In the genomic region with DNA sequence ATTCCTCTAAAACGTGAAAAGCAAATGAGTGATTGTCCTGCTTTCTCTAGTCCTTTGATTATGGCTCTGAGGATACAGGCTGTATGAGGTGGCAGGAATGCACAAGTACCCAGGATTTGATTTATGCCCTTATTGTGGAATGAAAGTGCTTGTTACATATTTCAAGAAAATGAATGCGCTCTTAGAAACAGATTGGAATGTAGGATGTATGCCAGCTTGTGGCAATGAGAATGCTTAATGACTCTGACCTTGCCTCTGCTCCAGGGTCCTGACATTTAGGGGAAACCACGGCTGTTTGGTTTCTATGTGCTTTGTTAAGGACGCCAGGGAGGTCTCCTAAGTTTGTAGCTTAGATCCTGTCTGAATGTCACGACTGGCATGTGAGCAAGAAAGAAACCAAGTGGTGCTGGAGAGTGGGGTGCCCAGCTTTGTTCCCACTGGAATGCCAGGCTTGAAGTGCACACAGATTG, we compare ENCODE assay signal across 11 cellular contexts. TPM values are rescaled to one million over a fixed set of nuclear protein-coding genes. Genes with fewer than 3 reads are reported as not detected.
DNase-seq lines count a peak whose midpoint lies in the region; ATAC-seq and TF ChIP-seq lines count a peak whose summit lies in the region.
"Had no signal": no experiment of that assay in that cellular context is flagged by ENCODE, and none has a peak within 500 bp of the region (broad histone marks: within the 10 kb centered on the region; RNA-seq: fewer than 3 reads in every experiment).

No MANE protein-coding gene starts in this region.

- H3K27ac ChIP-seq in A673 (ENCODE audit: low read depth, low read length, poor library complexity, severe bottlenecking) (peak overlapping the region; percentile 88), adrenal gland (peak overlapping the region in 4 of 5 donors; percentile 39 to 86 (median 56)), left lung (peak overlapping the region; percentile 70 to 75)
- H3K27ac ChIP-seq: cardiac muscle cell had no signal

- ATAC-seq in left lung, result peak; percentile 34
- ATAC-seq in GM21786 (IDR thresholded peaks at IDR 0.05; ENCODE audit: unreplicated experiment), result no peak
- ATAC-seq in GM21717 (IDR thresholded peaks at IDR 0.05; ENCODE audit: unreplicated experiment), result no peak
- no peak for ATAC-seq in GM18909 (IDR thresholded peaks at IDR 0.05; ENCODE audit: poor library complexity, unreplicated experiment)

- CTCF ChIA-PET in A673 (lab: Charles Lee), result interaction anchor here (0.8 to 1.5 kb wide), 2 partner anchors 39 to 63 kb away, joined by 4 to 5 read pairs; no protein-coding TSS in a partner anchor

- no TSS peak for BruUV-seq in A673 (replicated peaks; lab: Mats Ljungman, UMichigan)

- no peak for TF ChIP-seq POLR2A in adrenal gland (IDR thresholded peaks at IDR 0.05)

- intact Hi-C loops in A673 (cut with micrococcal nuclease; ENCODE audit: unreplicated experiment), result loop anchor here (5.0 to 10.0 kb wide), 2 partner anchors 60 to 153 kb away; a partner anchor contains a TSS
- intact Hi-C loops in adrenal gland (cut with DNase I), result loop anchor here in 1 of 2 donors (10.0 kb wide), 2 partner anchors 63 to 153 kb away; a partner anchor contains a TSS
- intact Hi-C loops in left lung (cut with DNase I), result loop anchor here in 1 of 2 donors (5.0 kb wide), 1 partner anchor 60 kb away; no protein-coding TSS in a partner anchor

- H3K4me1 ChIP-seq in A673 (ENCODE audit: insufficient read depth, low read length, poor library complexity, severe bottlenecking) (peaks cover 34% of the 10 kb centered on the region), adrenal gland (replicated peaks in 1 of 2) (peaks cover 38 to 48% of the 10 kb centered on the region in 2 donors), left lung (peaks cover 45 to 71% of the 10 kb centered on the region in 2 donors)

- H3K4me3 ChIP-seq in A673 (ENCODE audit: low read depth, low read length, poor library complexity, severe bottlenecking) (peak overlapping the region; percentile 71), HFF-Myc (replicated peaks; ENCODE audit: low read depth, low read length) (peak overlapping the region; percentile 86), adrenal gland (no peak overlapping the region), left lung (peak overlapping the region in 1 of 2 donors; percentile 88)
- H3K4me3 ChIP-seq: cardiac muscle cell had no signal

- H3K27me3 ChIP-seq in A673 (replicated peaks; ENCODE audit: insufficient read depth, low read depth, low read length, poor library complexity), result no peaks in the 10 kb centered on the region
- no peaks in the 10 kb centered on the region for H3K27me3 ChIP-seq in adrenal gland
- no peaks in the 10 kb centered on the region for H3K27me3 ChIP-seq in left lung
- H3K27me3 ChIP-seq: cardiac muscle cell, suprapubic skin had no signal

- 21 to 33% (median 27%) methylated on average over 4 to 5 of the region's 5 CpGs for WGBS in adrenal gland, 4 donors

- H3K9me3 ChIP-seq in A673 (ENCODE audit: low read depth, low read length, poor library complexity, severe bottlenecking) (no peaks in the 10 kb centered on the region), adrenal gland (replicated peaks in 1 of 3) (no peaks in the 10 kb centered on the region), left lung (no peaks in the 10 kb centered on the region)
- H3K9me3 ChIP-seq: suprapubic skin had no signal

- peaks cover 71% of the 10 kb centered on the region for H3K36me3 ChIP-seq in A673 (ENCODE audit: insufficient read depth, low read length, poor library complexity, severe bottlenecking)
- peaks cover 0 to 18% of the 10 kb centered on the region in 2 donors for H3K36me3 ChIP-seq in adrenal gland (replicated peaks in 1 of 2)
- peaks cover 0 to 47% of the 10 kb centered on the region in 2 donors for H3K36me3 ChIP-seq in left lung

- no peak for DNase-seq in A673 (ENCODE audit: low spot score)
- no peak for DNase-seq in HFF-Myc (ENCODE audit: extremely low read depth, low read depth)
- peak in 3 of 7 donors; percentile 47 to 56 (median 52) for DNase-seq in adrenal gland
- DNase-seq in left lung, result no peak
- DNase-seq in GDM1 (lab: John Stamatoyannopoulos, UW), result no peak
- DNase-seq: nucleus accumbens had no signal

- POLR2A ChIA-PET in A673 (lab: Charles Lee; ENCODE audit: low non-redundant PET), result no interaction called here

- no peak for TF ChIP-seq CTCF in A673 (conservative IDR thresholded peaks at IDR 0.05; ENCODE audit: low read depth, low read length)
- TF ChIP-seq CTCF in HFF-Myc (IDR thresholded peaks at IDR 0.05; ENCODE audit: low read depth, low read length, missing control alignments), result no peak
- no peak for TF ChIP-seq CTCF in adrenal gland (IDR thresholded peaks at IDR 0.05)
- no peak for TF ChIP-seq CTCF in left lung (IDR thresholded peaks at IDR 0.05)

RNA-seq across cellular contexts. Expression of a gene that starts 22.0 kb away (rescaled TPM):
- total RNA-seq in A673 (2021) (not detected in 2 replicates), adrenal gland (1 to 10 TPM in 6 of 8 donors, not detected in 2; 1.5 to 5.7 (median 2.8) TPM), left lung (1 to 10 TPM; 1.3 to 2.9 TPM)
- 10 to 100 TPM in 2 of 3 donors, 1 to 10 TPM in 1; 4.5 to 37.2 (median 14.3) TPM for polyA plus RNA-seq in adrenal gland

RNA-seq across cellular contexts. Expression of a gene that starts 23.8 kb away (rescaled TPM):
- not detected in 2 replicates for total RNA-seq in A673 (2021)
- 10 to 100 TPM in 2 of 8 donors, 1 to 10 TPM in 6; 4.5 to 37.8 (median 6.4) TPM for total RNA-seq in adrenal gland
- polyA plus RNA-seq in adrenal gland, result 1 to 10 TPM; 3.4 to 4.3 (median 3.8) TPM
- total RNA-seq in left lung, result 10 to 100 TPM; 17.5 to 30.2 TPM

RNA-seq across cellular contexts. Expression of a gene that starts 24.3 kb away (rescaled TPM):
- total RNA-seq in A673 (2021), result 0.56 and 0.61 TPM in 2 replicates
- 10 to 100 TPM in 7 of 8 donors, 1 to 10 TPM in 1; 9.5 to 18.1 (median 14.3) TPM for total RNA-seq in adrenal gland
- 10 to 100 TPM in 2 of 3 donors, 1 to 10 TPM in 1; 7.8 to 38.3 (median 32.1) TPM for polyA plus RNA-seq in adrenal gland
- 10 to 100 TPM; 10.2 to 13.7 TPM for total RNA-seq in left lung

Comparison
In these comparisons a context has a peak if more than half of its experiments do, and no peak if none do; other contexts are left out.
1. H3K4me3 ChIP-seq: peak in A673 (single experiment) and HFF-Myc (single experiment); none in adrenal gland (0 of 4).
2. Peak in every context shown above with its lines, with median percentiles within 50 percentile points of each other: H3K27ac ChIP-seq.